In genomic region chr6:142374965-142375733, GRCh38 we compare ENCODE assay signal across 9 cellular contexts.
DNase-seq lines count a peak whose midpoint lies in the region; ATAC-seq and TF ChIP-seq lines count a peak whose summit lies in the region.
"Had no signal": no experiment of that assay in that cellular context is flagged by ENCODE, and none has a peak within 500 bp of the region (broad histone marks: within the 10 kb centered on the region; RNA-seq: fewer than 3 reads in every experiment).

No MANE protein-coding gene starts in this region.

- peak overlapping the region; percentile 88 for H3K23ac ChIP-seq in IMR-90 (ENCODE audit: low read depth, low read length)
- no peak overlapping the region for H3K23ac ChIP-seq in mesendoderm (ENCODE audit: low read length)

- H3K79me1 ChIP-seq in IMR-90 (ENCODE audit: low read depth in 1 of 2, low read length in 2 of 2) (peaks cover 5 to 22% of the 10 kb centered on the region in 2 experiments; a peak in 2 of 4 replicates), mesendoderm (ENCODE audit: low read length) (no peaks in the 10 kb centered on the region)

- no peak overlapping the region for H3K27ac Mint-ChIP-seq in activated CD4-positive, alpha-beta memory T cell treated with anti-CD3 and anti-CD28 coated beads, Interleukin-2, amount 10 ng/mL, durations not matched to agents 7 days and 5 days

- CTCF ChIA-PET in IMR-90 (lab: Yijun Ruan, JAX): interaction anchor here (1.4 kb wide), 1 partner anchor 13 kb away, joined by 3 read pairs; no protein-coding TSS in a partner anchor
- CTCF ChIA-PET in activated CD4-positive, alpha-beta memory T cell treated with anti-CD3 and anti-CD28 coated beads, Interleukin-2, amount 10 ng/mL, durations not matched to agents 7 days and 5 days (lab: Charles Lee): no interaction called here

- H3K9me3 ChIP-seq in IMR-90 (ENCODE audit: control insufficient read depth, insufficient read depth, low read length) (no peaks in the 10 kb centered on the region), HAP-1 (no peaks in the 10 kb centered on the region)

- H3K36me3 ChIP-seq in IMR-90 (ENCODE audit: control insufficient read depth, insufficient read depth, low read length) (no peaks in the 10 kb centered on the region), mesendoderm (ENCODE audit: control insufficient read depth, insufficient read depth, low read length) (no peaks in the 10 kb centered on the region), HAP-1 (replicated peaks) (no peaks in the 10 kb centered on the region)

- peaks cover 17% of the 10 kb centered on the region for H3K4me1 ChIP-seq in IMR-90 (ENCODE audit: control insufficient read depth, insufficient read depth, low read length)
- H3K4me1 ChIP-seq in mesendoderm (ENCODE audit: control insufficient read depth, low read depth, low read length): peaks cover 3% of the 10 kb centered on the region
- peaks cover 13% of the 10 kb centered on the region for H3K4me1 ChIP-seq in HAP-1

- POLR2A ChIA-PET in IMR-90 (lab: Charles Lee; ENCODE audit: unreplicated experiment): no interaction called here
- POLR2A ChIA-PET in activated CD4-positive, alpha-beta memory T cell treated with anti-CD3 and anti-CD28 coated beads, Interleukin-2, amount 10 ng/mL, durations not matched to agents 7 days and 5 days (lab: Charles Lee): no interaction called here

- H3K27me3 Mint-ChIP-seq in activated CD4-positive, alpha-beta memory T cell treated with anti-CD3 and anti-CD28 coated beads, Interleukin-2, amount 10 ng/mL, durations not matched to agents 7 days and 5 days: peaks cover 10% of the 10 kb centered on the region

- H2AK5ac ChIP-seq in IMR-90 (ENCODE audit: low read depth, low read length): peak overlapping the region; percentile 86; the same call in 1 of the 2 replicates
- no peak overlapping the region for H2AK5ac ChIP-seq in mesendoderm (ENCODE audit: low read length)

- H4K8ac ChIP-seq in IMR-90 (ENCODE audit: low read depth in 2 of 2, low read length in 2 of 2): peak overlapping the region; percentile 68 to 86
- no peak overlapping the region for H4K8ac ChIP-seq in mesendoderm (ENCODE audit: low read depth, low read length)

- no peak overlapping the region for H2AFZ ChIP-seq in IMR-90 (replicated peaks; ENCODE audit: low read length, poor library complexity)

- in situ Hi-C loops in IMR-90 (cut with MboI; ENCODE audit: low sequenced_read_pairs) (no loop called here), HAP-1 (cut with MboI; ENCODE audit: low sequenced_read_pairs) (no loop called here)

- DNase-seq in AG10803 (ENCODE audit: low read depth) (peak; percentile 91), IMR-90 (peak; percentile 83), choroid plexus epithelial cell (ENCODE audit: low read depth) (peak; percentile 68), mesendoderm (peak; percentile 66), iPS-NIHi11 (ENCODE audit: low spot score) (no peak), HAP-1 (ENCODE audit: low spot score in 2 of 2) (no peak)
- DNase-seq in activated CD4-positive, alpha-beta memory T cell treated with anti-CD3 and anti-CD28 coated beads, Interleukin-2, amount 10 ng/mL, durations not matched to agents 7 days and 5 days: no peak
- DNase-seq: activated CD4-positive, CD25-positive, alpha-beta regulatory T cell had no signal

- TF ChIP-seq RAD21 in IMR-90 (IDR thresholded peaks at IDR 0.05; ENCODE audit: low read length): no peak

- H3K9me3 Mint-ChIP-seq in activated CD4-positive, alpha-beta memory T cell treated with anti-CD3 and anti-CD28 coated beads, Interleukin-2, amount 10 ng/mL, durations not matched to agents 7 days and 5 days: no peaks in the 10 kb centered on the region

- ATAC-seq in IMR-90 (ENCODE audit: low read depth) (peak; percentile 66), GM19035 (IDR thresholded peaks at IDR 0.05; ENCODE audit: unreplicated experiment) (no peak)

- no peak overlapping the region for H3K4me3 ChIP-seq in AG10803 (ENCODE audit: low read length)
- H3K4me3 ChIP-seq in IMR-90 (ENCODE audit: insufficient read depth, low read depth, low read length): no peak overlapping the region
- no peak overlapping the region for H3K4me3 ChIP-seq in choroid plexus epithelial cell (ENCODE audit: low read depth, low read length)
- H3K4me3 ChIP-seq in mesendoderm (ENCODE audit: low read length): no peak overlapping the region
- no peak overlapping the region for H3K4me3 ChIP-seq in HAP-1

- peaks cover 12% of the 10 kb centered on the region for H3K9me1 ChIP-seq in IMR-90 (ENCODE audit: insufficient read depth, low read length)

- H2BK15ac ChIP-seq in IMR-90 (ENCODE audit: low read depth, low read length) (peak overlapping the region; percentile 81; the same call in 2 of the 3 replicates), mesendoderm (replicated peaks; ENCODE audit: low read depth) (peak overlapping the region; percentile 36)

- peak overlapping the region; percentile 97 for H3K18ac ChIP-seq in IMR-90 (ENCODE audit: low read depth, low read length)
- no peak overlapping the region for H3K18ac ChIP-seq in mesendoderm (ENCODE audit: low read length)

- no peaks in the 10 kb centered on the region for H3K36me3 Mint-ChIP-seq in activated CD4-positive, alpha-beta memory T cell treated with anti-CD3 and anti-CD28 coated beads, Interleukin-2, amount 10 ng/mL, durations not matched to agents 7 days and 5 days (ENCODE audit: low read depth)

- H3K56ac ChIP-seq in IMR-90 (ENCODE audit: extremely low read depth, insufficient read depth, low read length): peak overlapping the region; percentile 87
- H3K56ac ChIP-seq in mesendoderm (ENCODE audit: low read length): no peak overlapping the region

- dilution Hi-C loops in IMR-90 (cut with HindIII; ENCODE audit: low sequenced_read_pairs, unreplicated experiment): no loop called here

- no TSS peak for BruUV-seq in IMR-90 (replicated peaks; lab: Mats Ljungman, UMichigan)

- peak overlapping the region; percentile 99 for H2BK120ac ChIP-seq in IMR-90 (ENCODE audit: low read depth, low read length)
- H2BK120ac ChIP-seq in mesendoderm (ENCODE audit: low read depth, low read length): no peak overlapping the region

- H4K5ac ChIP-seq in IMR-90 (ENCODE audit: low read depth, low read length): peak overlapping the region; percentile 97
- H4K5ac ChIP-seq in mesendoderm (ENCODE audit: low read length): no peak overlapping the region

- H3K27ac ChIP-seq in IMR-90 (ENCODE audit: insufficient read depth, low read length): peak overlapping the region; percentile 79
- no peak overlapping the region for H3K27ac ChIP-seq in mesendoderm (ENCODE audit: low read depth, low read length)

- peak overlapping the region; percentile 88 for H3K14ac ChIP-seq in IMR-90 (replicated peaks; ENCODE audit: low read depth, low read length)

- H2BK20ac ChIP-seq in IMR-90 (ENCODE audit: low read depth, low read length): peak overlapping the region; percentile 99

- TF ChIP-seq CTCF in AG10803 (conservative IDR thresholded peaks at IDR 0.05; ENCODE audit: low read length) (no peak), IMR-90 (conservative IDR thresholded peaks at IDR 0.05; ENCODE audit: low read depth, low read length) (no peak), choroid plexus epithelial cell (conservative IDR thresholded peaks at IDR 0.05; ENCODE audit: low read depth, low read length) (no peak)

- no peaks in the 10 kb centered on the region for H4K20me1 ChIP-seq in IMR-90 (ENCODE audit: insufficient read depth, low read length)

- peak overlapping the region; percentile 79 for H3K4me2 ChIP-seq in IMR-90 (ENCODE audit: low read depth, low read length)
- H3K4me2 ChIP-seq in mesendoderm (ENCODE audit: low read length): no peak overlapping the region

- H3K9ac ChIP-seq in IMR-90 (ENCODE audit: low read depth, low read length): peak overlapping the region; percentile 39; the same call in 1 of the 2 replicates
- no peak overlapping the region for H3K9ac ChIP-seq in mesendoderm (ENCODE audit: low read length)

- H2BK5ac ChIP-seq in IMR-90 (ENCODE audit: low read depth, low read length, poor library complexity, severe bottlenecking): peak overlapping the region; percentile 97
- no peak overlapping the region for H2BK5ac ChIP-seq in mesendoderm (ENCODE audit: low read length)

- no peak overlapping the region for H2AK9ac ChIP-seq in IMR-90 (replicated peaks; ENCODE audit: low read depth, low read length, poor library complexity)

- H4K91ac ChIP-seq in IMR-90 (ENCODE audit: insufficient read depth, low read depth, low read length): peak overlapping the region; percentile 89

- H3K27me3 ChIP-seq in IMR-90 (ENCODE audit: control insufficient read depth, insufficient read depth, low read length) (no peaks in the 10 kb centered on the region), mesendoderm (ENCODE audit: insufficient read depth, low read length, poor library complexity) (no peaks in the 10 kb centered on the region), HAP-1 (ENCODE audit: low read depth) (no peaks in the 10 kb centered on the region)

- H3K4me3 Mint-ChIP-seq in activated CD4-positive, alpha-beta memory T cell treated with anti-CD3 and anti-CD28 coated beads, Interleukin-2, amount 10 ng/mL, durations not matched to agents 7 days and 5 days: no peak overlapping the region

- peak overlapping the region; percentile 96 for H3K4ac ChIP-seq in IMR-90 (ENCODE audit: low read depth, low read length)
- no peak overlapping the region for H3K4ac ChIP-seq in mesendoderm (ENCODE audit: low read depth, low read length)

- TF ChIP-seq POLR2A in IMR-90 (IDR thresholded peaks at IDR 0.05; ENCODE audit: low read depth, low read length): no peak

- intact Hi-C loops in IMR-90 (cut with micrococcal nuclease): no loop called here

- no CpG with 5 or more reads among the region's 4 CpGs for WGBS in IMR-90 (ENCODE audit: extremely low coverage in 2 of 2, insufficient read length in 1 of 2), 2 experiments
- no CpG with 5 or more reads among the region's 4 CpGs for WGBS in mesendoderm (ENCODE audit: extremely low coverage, insufficient coverage, low lambda C conversion rate)

- no peaks in the 10 kb centered on the region for H3K79me2 ChIP-seq in mesendoderm (ENCODE audit: control insufficient read depth, insufficient read depth, low read length)

- H3K4me1 Mint-ChIP-seq in activated CD4-positive, alpha-beta memory T cell treated with anti-CD3 and anti-CD28 coated beads, Interleukin-2, amount 10 ng/mL, durations not matched to agents 7 days and 5 days: no peaks in the 10 kb centered on the region

TF ChIP-seq in IMR-90, 13 proteins besides CTCF, POLR2A, EP300 and RAD21:
- no peak for TF ChIP-seq MXI1 (IDR thresholded peaks at IDR 0.05; ENCODE audit: borderline replicate concordance, low read depth, low read length)

Comparison
In these comparisons a context has a peak if more than half of its experiments do, and no peak if none do; other contexts are left out.
1. DNase-seq: peak in AG10803 (single experiment), IMR-90 (single experiment), choroid plexus epithelial cell (single experiment) and mesendoderm (single experiment); none in activated CD4-positive, alpha-beta memory T cell treated with anti-CD3 and anti-CD28 coated beads, Interleukin-2, amount 10 ng/mL, durations not matched to agents 7 days and 5 days (single experiment), iPS-NIHi11 (single experiment) and HAP-1 (0 of 2).